8 cellular contexts compared by ENCODE assay signal in genomic region chr10:113680172-113681111, GRCh38. TPM values are rescaled to one million over a fixed set of nuclear protein-coding genes. Genes with fewer than 3 reads are reported as not detected.
DNase-seq lines count a peak whose midpoint lies in the region; ATAC-seq, FAIRE-seq and TF ChIP-seq lines count a peak whose summit lies in the region.

No MANE protein-coding gene starts in this region.

- peak; percentile 10 for ATAC-seq in HG02970 (IDR thresholded peaks at IDR 0.05; ENCODE audit: low FRiP score, unreplicated experiment)
- ATAC-seq in upper lobe of right lung = peak; percentile 50

- no peak for TF ChIP-seq CTCF in A673 (conservative IDR thresholded peaks at IDR 0.05; ENCODE audit: low read depth, low read length)
- TF ChIP-seq CTCF in fibroblast of the aortic adventitia (IDR thresholded peaks at IDR 0.05; ENCODE audit: insufficient read depth, low read length) = no peak
- no peak for TF ChIP-seq CTCF in nephron progenitor cell (IDR thresholded peaks at IDR 0.05)
- no peak for TF ChIP-seq CTCF in upper lobe of right lung (IDR thresholded peaks at IDR 0.05)

- H3K9me3 Mint-ChIP-seq in nephron progenitor cell = peaks cover 30% of the 10 kb centered on the region

- intact Hi-C loops in A673 (cut with micrococcal nuclease; ENCODE audit: unreplicated experiment) = no loop called here
- intact Hi-C loops in upper lobe of right lung (cut with DNase I) = no loop called here

- peak overlapping the region; percentile 99 for H3K4me3 ChIP-seq in A673 (ENCODE audit: low read depth, low read length, poor library complexity, severe bottlenecking)
- H3K4me3 ChIP-seq in fibroblast of the aortic adventitia (ENCODE audit: low read depth, low read length) = peak overlapping the region; percentile 98
- H3K4me3 ChIP-seq in upper lobe of right lung = peak overlapping the region; percentile 88

- peak overlapping the region; percentile 82 for H3K27ac Mint-ChIP-seq in nephron progenitor cell

- peaks cover 5% of the 10 kb centered on the region for H3K27me3 Mint-ChIP-seq in nephron progenitor cell (ENCODE audit: low read depth, poor library complexity)

- H3K36me3 ChIP-seq in A673 (ENCODE audit: insufficient read depth, low read length, poor library complexity, severe bottlenecking) (no peaks in the 10 kb centered on the region), upper lobe of right lung (no peaks in the 10 kb centered on the region)

- TSS peak; percentile 26 for BruUV-seq in A673 (replicated peaks; lab: Mats Ljungman, UMichigan)

- H3K4me1 ChIP-seq in A673 (ENCODE audit: insufficient read depth, low read length, poor library complexity, severe bottlenecking) = no peaks in the 10 kb centered on the region
- peaks cover 15% of the 10 kb centered on the region for H3K4me1 ChIP-seq in upper lobe of right lung

- peaks cover 19% of the 10 kb centered on the region for H3K4me1 Mint-ChIP-seq in nephron progenitor cell

- H3K27ac ChIP-seq in A673 (ENCODE audit: low read depth, low read length, poor library complexity, severe bottlenecking) (peak overlapping the region; percentile 95), upper lobe of right lung (peak overlapping the region; percentile 99)

- POLR2A ChIA-PET in A673 (lab: Charles Lee; ENCODE audit: low non-redundant PET) = interaction anchor here (0.6 kb wide), 1 partner anchor 1110 kb away, joined by 4 read pairs; no protein-coding TSS in a partner anchor

- FAIRE-seq in GM18507 (lab: Jason Lieb, UNC) = peak; percentile 69

- CTCF ChIA-PET in A673 (lab: Charles Lee) = interaction anchor here (0.5 to 1.3 kb wide), 2 partner anchors 25 to 423 kb away, joined by 4 to 5 read pairs; no protein-coding TSS in a partner anchor

- H3K9me3 ChIP-seq in A673 (ENCODE audit: low read depth, low read length, poor library complexity, severe bottlenecking) (peaks cover 12% of the 10 kb centered on the region), upper lobe of right lung (no peaks in the 10 kb centered on the region)

- H3K27me3 ChIP-seq in A673 (replicated peaks; ENCODE audit: insufficient read depth, low read depth, low read length, poor library complexity) = no peaks in the 10 kb centered on the region
- H3K27me3 ChIP-seq in upper lobe of right lung = no peaks in the 10 kb centered on the region

- peak overlapping the region; percentile 90 for H3K4me3 Mint-ChIP-seq in nephron progenitor cell

- DNase-seq in A673 (ENCODE audit: low spot score) = peak; percentile 60
- DNase-seq in GM18507 (ENCODE audit: extremely low spot score, insufficient read length, low read depth) = no peak
- DNase-seq in NOMO-1 treated with DMSO at 0.1 percent for 48 hours (lab: John Stamatoyannopoulos, UW; ENCODE audit: unreplicated experiment) = peak; percentile 66
- peak; percentile 61 to 67 for DNase-seq in activated T-cell treated with anti-CD3 and anti-CD28 coated beads, Interleukin-2, amount 50 U/mL, for 48 hours
- peak; percentile 59 for DNase-seq in fibroblast of the aortic adventitia (ENCODE audit: low read depth)
- DNase-seq in nephron progenitor cell = peak; percentile 28
- DNase-seq in upper lobe of right lung = peak; percentile 71

- peaks cover 27% of the 10 kb centered on the region for H3K36me3 Mint-ChIP-seq in nephron progenitor cell (ENCODE audit: low read depth)

RNA-seq across cellular contexts. Expression of gene CASP7, which starts 0.7 kb away (rescaled TPM):
- total RNA-seq in A673 (2021) (43.7 and 57.7 TPM in 2 replicates), fibroblast of the aortic adventitia (ENCODE audit: low replicate concordance) (8.1 and 19.8 TPM in 2 replicates), upper lobe of right lung (32.5 TPM)

RNA-seq across cellular contexts. Expression of gene NRAP, which starts 16.6 kb away (rescaled TPM):
- total RNA-seq in A673 (2021) = 0.17 and 0.34 TPM in 2 replicates
- total RNA-seq in fibroblast of the aortic adventitia (ENCODE audit: low replicate concordance) = under 0.01 TPM in 1 of 2 replicates, not detected in the other
- 0.06 TPM for total RNA-seq in upper lobe of right lung
